ENCODE assay signal across 8 cellular contexts in genomic region chr2:159712194-159712928, GRCh38. TPM values are rescaled to one million over a fixed set of nuclear protein-coding genes. Genes with fewer than 3 reads are reported as not detected.
DNase-seq lines count a peak whose midpoint lies in the region; ATAC-seq and TF ChIP-seq lines count a peak whose summit lies in the region.

Gene MARCHF7 (plus strand): TSS chr2:159712506. CDS start chr2:159729023, 16,517 bp downstream.

- H3K27ac ChIP-seq in thymus (ENCODE audit: low read depth) = peak within 1 kb of the TSS; percentile 98

- ATAC-seq in HG02610 (IDR thresholded peaks at IDR 0.05; ENCODE audit: unreplicated experiment) = peak; percentile 93
- ATAC-seq in SK-N-SH treated with all-trans-retinoic acid at 6 μM for 48 hours = peak; percentile 94
- peak; percentile 94 to 96 for ATAC-seq in activated naive CD4-positive, alpha-beta T cell treated with anti-CD3 and anti-CD28 coated beads, Interleukin-2, amount 50 U/mL, for 72 hours

- peaks cover 8% of the 10 kb centered on the region for H3K27me3 Mint-ChIP-seq in glutamatergic neuron (ENCODE audit: unreplicated experiment)
- H3K27me3 Mint-ChIP-seq in osteocyte (ENCODE audit: unreplicated experiment) = no peaks in the 10 kb centered on the region

- H3K9me3 ChIP-seq in thymus (ENCODE audit: control insufficient read depth) = no peaks in the 10 kb centered on the region

- peaks cover 8% of the 10 kb centered on the region for H3K36me3 ChIP-seq in thymus (ENCODE audit: control insufficient read depth, insufficient read depth)

- peaks cover 15% of the 10 kb centered on the region for H3K4me1 Mint-ChIP-seq in glutamatergic neuron (ENCODE audit: low read depth, unreplicated experiment)
- H3K4me1 Mint-ChIP-seq in osteocyte (ENCODE audit: unreplicated experiment) = peaks cover 48% of the 10 kb centered on the region

- H3K4me3 ChIP-seq in thymus (ENCODE audit: low read length) = peak within 1 kb of the TSS; percentile 59

- no peaks in the 10 kb centered on the region for H3K27me3 ChIP-seq in thymus (ENCODE audit: control insufficient read depth, insufficient read depth)

- peak within 1 kb of the TSS; percentile 99 to 100 for H3K27ac Mint-ChIP-seq in activated naive CD4-positive, alpha-beta T cell treated with anti-CD3 and anti-CD28 coated beads, Interleukin-2, amount 50 U/mL, for 72 hours
- H3K27ac Mint-ChIP-seq in glutamatergic neuron (ENCODE audit: unreplicated experiment) = peak within 1 kb of the TSS; percentile 100
- H3K27ac Mint-ChIP-seq in osteocyte (ENCODE audit: unreplicated experiment) = peak within 1 kb of the TSS; percentile 100

- H3K4me3 Mint-ChIP-seq in glutamatergic neuron (ENCODE audit: unreplicated experiment) (peak within 1 kb of the TSS; percentile 96), osteocyte (ENCODE audit: unreplicated experiment) (peak within 1 kb of the TSS; percentile 99)

- TF ChIP-seq POLR2A in GM10847 (IDR thresholded peaks at IDR 0.05; ENCODE audit: extremely low read depth, insufficient read length) = peak; percentile 89

- WGBS in thymus = under 1% methylated on average over 68 of the region's 68 CpGs

- no peaks in the 10 kb centered on the region for H3K9me3 Mint-ChIP-seq in activated naive CD4-positive, alpha-beta T cell treated with anti-CD3 and anti-CD28 coated beads, Interleukin-2, amount 50 U/mL, for 72 hours
- H3K9me3 Mint-ChIP-seq in glutamatergic neuron (ENCODE audit: unreplicated experiment) = peaks cover 6% of the 10 kb centered on the region
- H3K9me3 Mint-ChIP-seq in osteocyte (ENCODE audit: unreplicated experiment) = no peaks in the 10 kb centered on the region

- TF ChIP-seq CTCF in glutamatergic neuron (IDR thresholded peaks at IDR 0.05; ENCODE audit: partially characterized antibody, unreplicated experiment) (peak; percentile 16), osteocyte (IDR thresholded peaks at IDR 0.05) (peak; percentile 70)

- peaks cover 20 to 48% of the 10 kb centered on the region in 2 donors for H3K36me3 Mint-ChIP-seq in activated naive CD4-positive, alpha-beta T cell treated with anti-CD3 and anti-CD28 coated beads, Interleukin-2, amount 50 U/mL, for 72 hours
- H3K36me3 Mint-ChIP-seq in glutamatergic neuron (ENCODE audit: unreplicated experiment) (no peaks in the 10 kb centered on the region), osteocyte (ENCODE audit: unreplicated experiment) (peaks cover 19% of the 10 kb centered on the region)

- peaks cover 14% of the 10 kb centered on the region for H3K4me1 ChIP-seq in thymus (ENCODE audit: control insufficient read depth, insufficient read depth, low read length)

- peak; percentile 90 for DNase-seq in NCI-H1092 (lab: John Stamatoyannopoulos, UW)
- DNase-seq in activated naive CD4-positive, alpha-beta T cell treated with anti-CD3 and anti-CD28 coated beads, Interleukin-2, amount 50 U/mL, for 72 hours (ENCODE audit: low spot score in 2 of 2) = peak; percentile 98
- peak; percentile 99 for DNase-seq in glutamatergic neuron
- peak; percentile 99 for DNase-seq in osteocyte (ENCODE audit: extremely low spot score, unreplicated experiment)

TF ChIP-seq in SK-N-SH treated with all-trans-retinoic acid at 6 μM for 48 hours, 23 proteins besides CTCF, POLR2A, EP300 and RAD21 (continues in another document):
- TF ChIP-seq CSRNP3 (CRISPR knock-in tag; IDR thresholded peaks at IDR 0.05) = no peak
- no peak for TF ChIP-seq ZC3H10 (CRISPR knock-in tag; IDR thresholded peaks at IDR 0.05)
- TF ChIP-seq TCF4 (CRISPR knock-in tag; IDR thresholded peaks at IDR 0.05; ENCODE audit: borderline replicate concordance) = no peak
- peak; percentile 10; the same call in 1 of the 2 replicates for TF ChIP-seq ZFP3 (CRISPR knock-in tag; IDR thresholded peaks at IDR 0.05)
- TF ChIP-seq SNAI2 (CRISPR knock-in tag; IDR thresholded peaks at IDR 0.05) = no peak
- 0 out of 2 replicates have a peak, but pooled peaks have one; percentile 4 for TF ChIP-seq ZNF70 (CRISPR knock-in tag; IDR thresholded peaks at IDR 0.05)
- TF ChIP-seq PATZ1 (CRISPR knock-in tag; IDR thresholded peaks at IDR 0.05; ENCODE audit: borderline replicate concordance) = 0 out of 2 replicates have a peak, but pooled peaks have one; percentile 18
- no peak for TF ChIP-seq TSHZ2 (CRISPR knock-in tag; IDR thresholded peaks at IDR 0.05)
- no peak for TF ChIP-seq CREB5 (CRISPR knock-in tag; IDR thresholded peaks at IDR 0.05; ENCODE audit: low read depth)
- TF ChIP-seq PPARA (CRISPR knock-in tag; IDR thresholded peaks at IDR 0.05; ENCODE audit: borderline replicate concordance) = no peak
- no peak for TF ChIP-seq RARB (CRISPR knock-in tag; IDR thresholded peaks at IDR 0.05)

RNA-seq across cellular contexts. Expression of gene MARCHF7, which starts in this region (rescaled TPM):
- total RNA-seq in activated naive CD4-positive, alpha-beta T cell treated with anti-CD3 and anti-CD28 coated beads, Interleukin-2, amount 50 U/mL, for 72 hours = 10 to 100 TPM; 79.1 to 84.9 TPM
- total RNA-seq in glutamatergic neuron (ENCODE audit: unreplicated experiment) (88.8 TPM), osteocyte (89.5 and 92.8 TPM in 2 replicates)
- 80.1 TPM for polyA plus RNA-seq in thymus

Comparison
In these comparisons a context has a peak if more than half of its experiments do, and no peak if none do; other contexts are left out.
1. Peak in every context shown above with its lines: DNase-seq, ATAC-seq, H3K4me3 ChIP-seq and H3K27ac ChIP-seq.